1 cellular context compared by ENCODE assay signal in the genomic region with DNA sequence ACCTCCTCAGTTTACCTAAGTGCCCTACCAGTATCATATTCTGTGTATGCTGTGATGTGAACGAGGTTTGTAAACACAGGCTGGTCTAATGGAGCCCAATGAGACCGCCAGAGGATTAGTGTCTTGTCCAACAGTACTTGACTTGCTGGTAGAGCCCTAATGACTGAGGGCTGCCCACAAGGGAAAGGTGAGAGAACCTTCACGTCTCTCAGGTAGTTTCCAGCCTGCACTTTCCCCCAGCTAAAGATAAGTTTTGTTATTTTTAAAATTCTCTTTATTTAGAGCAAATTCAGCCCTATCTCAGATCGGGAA.
TF ChIP-seq lines count a peak whose summit lies in the region.

No MANE protein-coding gene starts in this region.

TF ChIP-seq in GM23338, 12 proteins besides CTCF, POLR2A, EP300 and RAD21 (continued from another document):
- TF ChIP-seq, protein P1, sequence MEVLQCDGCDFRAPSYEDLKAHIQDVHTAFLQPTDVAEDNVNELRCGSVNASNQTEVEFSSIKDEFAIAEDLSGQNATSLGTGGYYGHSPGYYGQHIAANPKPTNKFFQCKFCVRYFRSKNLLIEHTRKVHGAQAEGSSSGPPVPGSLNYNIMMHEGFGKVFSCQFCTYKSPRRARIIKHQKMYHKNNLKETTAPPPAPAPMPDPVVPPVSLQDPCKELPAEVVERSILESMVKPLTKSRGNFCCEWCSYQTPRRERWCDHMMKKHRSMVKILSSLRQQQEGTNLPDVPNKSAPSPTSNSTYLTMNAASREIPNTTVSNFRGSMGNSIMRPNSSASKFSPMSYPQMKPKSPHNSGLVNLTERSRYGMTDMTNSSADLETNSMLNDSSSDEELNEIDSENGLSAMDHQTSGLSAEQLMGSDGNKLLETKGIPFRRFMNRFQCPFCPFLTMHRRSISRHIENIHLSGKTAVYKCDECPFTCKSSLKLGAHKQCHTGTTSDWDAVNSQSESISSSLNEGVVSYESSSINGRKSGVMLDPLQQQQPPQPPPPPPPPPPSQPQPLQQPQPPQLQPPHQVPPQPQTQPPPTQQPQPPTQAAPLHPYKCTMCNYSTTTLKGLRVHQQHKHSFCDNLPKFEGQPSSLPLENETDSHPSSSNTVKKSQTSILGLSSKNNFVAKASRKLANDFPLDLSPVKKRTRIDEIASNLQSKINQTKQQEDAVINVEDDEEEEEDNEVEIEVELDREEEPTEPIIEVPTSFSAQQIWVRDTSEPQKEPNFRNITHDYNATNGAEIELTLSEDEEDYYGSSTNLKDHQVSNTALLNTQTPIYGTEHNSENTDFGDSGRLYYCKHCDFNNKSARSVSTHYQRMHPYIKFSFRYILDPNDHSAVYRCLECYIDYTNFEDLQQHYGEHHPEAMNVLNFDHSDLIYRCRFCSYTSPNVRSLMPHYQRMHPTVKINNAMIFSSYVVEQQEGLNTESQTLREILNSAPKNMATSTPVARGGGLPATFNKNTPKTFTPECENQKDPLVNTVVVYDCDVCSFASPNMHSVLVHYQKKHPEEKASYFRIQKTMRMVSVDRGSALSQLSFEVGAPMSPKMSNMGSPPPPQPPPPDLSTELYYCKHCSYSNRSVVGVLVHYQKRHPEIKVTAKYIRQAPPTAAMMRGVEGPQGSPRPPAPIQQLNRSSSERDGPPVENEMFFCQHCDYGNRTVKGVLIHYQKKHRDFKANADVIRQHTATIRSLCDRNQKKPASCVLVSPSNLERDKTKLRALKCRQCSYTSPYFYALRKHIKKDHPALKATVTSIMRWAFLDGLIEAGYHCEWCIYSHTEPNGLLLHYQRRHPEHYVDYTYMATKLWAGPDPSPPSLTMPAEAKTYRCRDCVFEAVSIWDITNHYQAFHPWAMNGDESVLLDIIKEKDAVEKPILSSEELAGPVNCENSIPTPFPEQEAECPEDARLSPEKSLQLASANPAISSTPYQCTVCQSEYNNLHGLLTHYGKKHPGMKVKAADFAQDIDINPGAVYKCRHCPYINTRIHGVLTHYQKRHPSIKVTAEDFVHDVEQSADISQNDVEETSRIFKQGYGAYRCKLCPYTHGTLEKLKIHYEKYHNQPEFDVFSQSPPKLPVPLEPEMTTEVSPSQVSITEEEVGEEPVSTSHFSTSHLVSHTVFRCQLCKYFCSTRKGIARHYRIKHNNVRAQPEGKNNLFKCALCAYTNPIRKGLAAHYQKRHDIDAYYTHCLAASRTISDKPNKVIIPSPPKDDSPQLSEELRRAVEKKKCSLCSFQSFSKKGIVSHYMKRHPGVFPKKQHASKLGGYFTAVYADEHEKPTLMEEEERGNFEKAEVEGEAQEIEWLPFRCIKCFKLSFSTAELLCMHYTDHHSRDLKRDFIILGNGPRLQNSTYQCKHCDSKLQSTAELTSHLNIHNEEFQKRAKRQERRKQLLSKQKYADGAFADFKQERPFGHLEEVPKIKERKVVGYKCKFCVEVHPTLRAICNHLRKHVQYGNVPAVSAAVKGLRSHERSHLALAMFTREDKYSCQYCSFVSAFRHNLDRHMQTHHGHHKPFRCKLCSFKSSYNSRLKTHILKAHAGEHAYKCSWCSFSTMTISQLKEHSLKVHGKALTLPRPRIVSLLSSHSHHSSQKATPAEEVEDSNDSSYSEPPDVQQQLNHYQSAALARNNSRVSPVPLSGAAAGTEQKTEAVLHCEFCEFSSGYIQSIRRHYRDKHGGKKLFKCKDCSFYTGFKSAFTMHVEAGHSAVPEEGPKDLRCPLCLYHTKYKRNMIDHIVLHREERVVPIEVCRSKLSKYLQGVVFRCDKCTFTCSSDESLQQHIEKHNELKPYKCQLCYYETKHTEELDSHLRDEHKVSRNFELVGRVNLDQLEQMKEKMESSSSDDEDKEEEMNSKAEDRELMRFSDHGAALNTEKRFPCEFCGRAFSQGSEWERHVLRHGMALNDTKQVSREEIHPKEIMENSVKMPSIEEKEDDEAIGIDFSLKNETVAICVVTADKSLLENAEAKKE (CRISPR knock-in tag; IDR thresholded peaks at IDR 0.05), result no peak
- TF ChIP-seq STAT1 (IDR thresholded peaks at IDR 0.05; ENCODE audit: unreplicated experiment) (no peak), EZH2phosphoT487 (IDR thresholded peaks at IDR 0.05; ENCODE audit: unreplicated experiment) (no peak), EZH2 (IDR thresholded peaks at IDR 0.05; ENCODE audit: low read depth, unreplicated experiment) (no peak), NANOG (IDR thresholded peaks at IDR 0.05; ENCODE audit: borderline replicate concordance) (no peak)
